Comparison of ENCODE assay signal across 24 cellular contexts in genomic region chr2:159438720-159439353, GRCh38.
"Had no signal": no experiment of that assay in that cellular context is flagged by ENCODE, and none has a peak within 500 bp of the region (broad histone marks: within the 10 kb centered on the region; RNA-seq: fewer than 3 reads in every experiment).

No MANE protein-coding gene starts in this region.

- H3K4me3 Mint-ChIP-seq: activated CD8-positive, alpha-beta memory T cell treated with anti-CD3 and anti-CD28 coated beads, Interleukin-2, amount 10 ng/mL, durations not matched to agents 7 days and 5 days; activated naive CD4-positive, alpha-beta T cell treated with anti-CD3 and anti-CD28 coated beads, Interleukin-2, amount 50 U/mL, for 24 hours; activated T-cell treated with anti-CD3 and anti-CD28 coated beads, Interleukin-2, amount 50 U/mL, for 24 hours; activated T-helper 1 cell treated with anti-CD3 and anti-CD28 coated beads, Interleukin-12 subunit alpha, Interleukin-12 subunit beta, Interleukin-2, Interleukin-4 antibody, amounts not matched to agents 30 ng/mL and 10 ng/mL and 1 ng/mL, durations not matched to agents 14 hours and 24 hours and 36 hours; brain; central memory CD8-positive, alpha-beta T cell; T-helper 1 cell treated with Interleukin-12 subunit alpha and Interleukin-12 subunit beta and Interleukin-4 antibody, amounts not matched to agents 30 μg/mL and 1 μg/mL, for 36 hours had no signal

- H3K27ac ChIP-seq: Peyer's patch, RWPE1, SJSA1 had no signal

- H3K4me1 ChIP-seq: Peyer's patch, SJSA1 had no signal

- H3K9me3 Mint-ChIP-seq: activated naive CD4-positive, alpha-beta T cell treated with anti-CD3 and anti-CD28 coated beads, Interleukin-2, amount 50 U/mL, for 24 hours; activated T-cell treated with anti-CD3 and anti-CD28 coated beads, Interleukin-2, amount 50 U/mL, for 24 hours; activated T-helper 1 cell treated with anti-CD3 and anti-CD28 coated beads, Interleukin-12 subunit alpha, Interleukin-12 subunit beta, Interleukin-2, Interleukin-4 antibody, amounts not matched to agents 30 ng/mL and 10 ng/mL and 1 ng/mL, durations not matched to agents 14 hours and 24 hours and 36 hours; brain; central memory CD8-positive, alpha-beta T cell; T-helper 1 cell treated with Interleukin-12 subunit alpha and Interleukin-12 subunit beta and Interleukin-4 antibody, amounts not matched to agents 30 μg/mL and 1 μg/mL, for 36 hours had no signal

- H3K36me3 ChIP-seq: SJSA1 had no signal

- H3K27me3 ChIP-seq: Peyer's patch, SJSA1 had no signal

- H3K9me3 ChIP-seq: Peyer's patch, SJSA1 had no signal

- H3K4me3 ChIP-seq: Peyer's patch, SJSA1 had no signal

- DNase-seq: activated CD4-positive, alpha-beta T cell treated with anti-CD3 and anti-CD28 coated beads for 48 hours; activated CD4-positive, alpha-beta T cell treated with anti-CD3 and anti-CD28 coated beads, Interleukin-2, amount 50 U/mL, for 48 hours; activated CD8-positive, alpha-beta memory T cell treated with anti-CD3 and anti-CD28 coated beads, Interleukin-2, amount 10 ng/mL, durations not matched to agents 7 days and 5 days; activated effector memory CD4-positive, alpha-beta T cell treated with Interleukin-2 at 50 U/mL for 16 hours; activated naive CD4-positive, alpha-beta T cell; activated T-cell treated with anti-CD3 and anti-CD28 coated beads, Interleukin-2, amount 50 U/mL, for 24 hours; aorta; KG1; NCI-H1048; NCI-H1417; NCI-H1694; NCI-H2029 treated with DMSO at 0.1 percent for 48 hours; NCI-H345; NCI-H510A; NCI-H526 treated with DMSO at 0.1 percent for 48 hours; Peyer's patch; Right ventricle myocardium superior had no signal

- H3K27me3 Mint-ChIP-seq: activated CD8-positive, alpha-beta memory T cell treated with anti-CD3 and anti-CD28 coated beads, Interleukin-2, amount 10 ng/mL, durations not matched to agents 7 days and 5 days; activated naive CD4-positive, alpha-beta T cell treated with anti-CD3 and anti-CD28 coated beads, Interleukin-2, amount 50 U/mL, for 24 hours; activated T-cell treated with anti-CD3 and anti-CD28 coated beads, Interleukin-2, amount 50 U/mL, for 24 hours; brain; central memory CD8-positive, alpha-beta T cell had no signal

- H3K4me1 Mint-ChIP-seq: activated CD8-positive, alpha-beta memory T cell treated with anti-CD3 and anti-CD28 coated beads, Interleukin-2, amount 10 ng/mL, durations not matched to agents 7 days and 5 days; activated naive CD4-positive, alpha-beta T cell treated with anti-CD3 and anti-CD28 coated beads, Interleukin-2, amount 50 U/mL, for 24 hours; brain; central memory CD8-positive, alpha-beta T cell had no signal

- H3K27ac Mint-ChIP-seq: activated CD8-positive, alpha-beta memory T cell treated with anti-CD3 and anti-CD28 coated beads, Interleukin-2, amount 10 ng/mL, durations not matched to agents 7 days and 5 days; activated naive CD4-positive, alpha-beta T cell treated with anti-CD3 and anti-CD28 coated beads, Interleukin-2, amount 50 U/mL, for 24 hours; activated T-cell treated with anti-CD3 and anti-CD28 coated beads, Interleukin-2, amount 50 U/mL, for 24 hours; activated T-helper 1 cell treated with anti-CD3 and anti-CD28 coated beads, Interleukin-12 subunit alpha, Interleukin-12 subunit beta, Interleukin-2, Interleukin-4 antibody, amounts not matched to agents 30 ng/mL and 10 ng/mL and 1 ng/mL, durations not matched to agents 14 hours and 24 hours and 36 hours; T-helper 1 cell treated with Interleukin-12 subunit alpha and Interleukin-12 subunit beta and Interleukin-4 antibody, amounts not matched to agents 30 μg/mL and 1 μg/mL, for 36 hours had no signal
